In genomic region chr20:31710423-31711250, GRCh38 we compare ENCODE assay signal across 9 cellular contexts. TPM values are rescaled to one million over a fixed set of nuclear protein-coding genes. Genes with fewer than 3 reads are reported as not detected.
DNase-seq lines count a peak whose midpoint lies in the region; ATAC-seq, FAIRE-seq and TF ChIP-seq lines count a peak whose summit lies in the region.
"Had no signal": no experiment of that assay in that cellular context is flagged by ENCODE, and none has a peak within 500 bp of the region (broad histone marks: within the 10 kb centered on the region; RNA-seq: fewer than 3 reads in every experiment).

No MANE protein-coding gene starts in this region.

- no peak overlapping the region for H3K9ac ChIP-seq in KMS-11

- 29 to 70% (median 49%) methylated on average over 5 of the region's 5 CpGs for WGBS in stomach, 5 donors

- H3K4me3 ChIP-seq in KMS-11 (IDR thresholded peaks at IDR 0.05; ENCODE audit: insufficient read depth, low read depth, low read length): no peak overlapping the region
- no peak overlapping the region for H3K4me3 ChIP-seq in stomach
- no peak overlapping the region for H3K4me3 ChIP-seq in effector memory CD4-positive, alpha-beta T cell (ENCODE audit: insufficient read depth, low read depth, low read length, poor library complexity, severe bottlenecking)

- H3K27me3 ChIP-seq in KMS-11 (ENCODE audit: insufficient read depth, low read depth) (no peaks in the 10 kb centered on the region), foreskin keratinocyte (no peaks in the 10 kb centered on the region), stomach (no peaks in the 10 kb centered on the region)
- no peaks in the 10 kb centered on the region for H3K27me3 ChIP-seq in effector memory CD4-positive, alpha-beta T cell (replicated peaks; ENCODE audit: control insufficient read depth, insufficient read depth, low read length, poor library complexity, severe bottlenecking)

- no peak for FAIRE-seq in H54 (lab: Jason Lieb, UNC)

- H3K79me2 ChIP-seq in KMS-11 (ENCODE audit: insufficient read depth, low read depth): peaks cover 66% of the 10 kb centered on the region

- DNase-seq in RWPE1 (ENCODE audit: low spot score) (peak; percentile 96), foreskin keratinocyte (peak; percentile 97 to 98), stomach (peak; percentile 76), H54 (ENCODE audit: insufficient read length, low spot score) (no peak)
- no peak for DNase-seq in effector memory CD4-positive, alpha-beta T cell
- DNase-seq: hippocampal formation had no signal

- no peak for TF ChIP-seq EP300 in stomach (IDR thresholded peaks at IDR 0.05)

- H4K20me1 ChIP-seq in KMS-11 (ENCODE audit: insufficient read depth): no peaks in the 10 kb centered on the region

- peaks cover 99% of the 10 kb centered on the region for H3K4me1 ChIP-seq in KMS-11 (ENCODE audit: low read depth, poor library complexity, severe bottlenecking)
- peaks cover 53% of the 10 kb centered on the region for H3K4me1 ChIP-seq in foreskin keratinocyte
- peaks cover 76 to 99% (median 96%) of the 10 kb centered on the region in 4 donors for H3K4me1 ChIP-seq in stomach
- peaks cover 36% of the 10 kb centered on the region for H3K4me1 ChIP-seq in effector memory CD4-positive, alpha-beta T cell (ENCODE audit: control insufficient read depth, insufficient read depth, low read length, poor library complexity, severe bottlenecking)

- peaks cover 3% of the 10 kb centered on the region; the same call in 1 of the 2 replicates for H3K36me3 ChIP-seq in KMS-11 (ENCODE audit: insufficient read depth)
- H3K36me3 ChIP-seq in stomach: peaks cover 18 to 69% (median 49%) of the 10 kb centered on the region in 4 donors
- peaks cover 20% of the 10 kb centered on the region for H3K36me3 ChIP-seq in effector memory CD4-positive, alpha-beta T cell (ENCODE audit: control insufficient read depth, insufficient read depth, low read length)

- H3K4me2 ChIP-seq in KMS-11: peak overlapping the region; percentile 64

- TF ChIP-seq CTCF in KMS-11 (conservative IDR thresholded peaks at IDR 0.05; ENCODE audit: low read depth, low read length) (no peak), RWPE1 (conservative IDR thresholded peaks at IDR 0.05; ENCODE audit: low read depth) (no peak), foreskin keratinocyte (conservative IDR thresholded peaks at IDR 0.05) (no peak), stomach (IDR thresholded peaks at IDR 0.05) (no peak)

- CTCF ChIA-PET in RWPE1 (lab: Yijun Ruan, JAX): interaction anchor here (0.7 to 1.2 kb wide), 4 partner anchors 11 to 49 kb away, joined by 3 to 4 read pairs (median 3); partner anchors contain the start of gene BCL2L1

- POLR2A ChIA-PET in RWPE1 (lab: Yijun Ruan, JAX; ENCODE audit: low non-redundant PET): interaction anchor here (0.6 to 1.5 kb wide), 6 partner anchors 10 to 115 kb away, joined by 3 to 5 read pairs (median 4); partner anchors contain the start of gene BCL2L1

- TF ChIP-seq POLR2A in stomach (IDR thresholded peaks at IDR 0.05) (no peak), H54 (IDR thresholded peaks at IDR 0.05; ENCODE audit: low read depth, low read length) (no peak)

- H2AFZ ChIP-seq in KMS-11 (ENCODE audit: low read depth): no peak overlapping the region

- intact Hi-C loops in stomach (cut with DNase I; ENCODE audit: low total_unique reads): no loop called here

- H3K27ac ChIP-seq in KMS-11 (peak overlapping the region; percentile 86; the same call in 1 of the 2 replicates), RWPE1 (peak overlapping the region; percentile 93), foreskin keratinocyte (peak overlapping the region; percentile 97), stomach (peak overlapping the region; percentile 88 to 100 (median 98))
- H3K27ac ChIP-seq in effector memory CD4-positive, alpha-beta T cell (ENCODE audit: insufficient read depth, low read length, poor library complexity, severe bottlenecking): no peak overlapping the region

- no peaks in the 10 kb centered on the region for H3K9me3 ChIP-seq in stomach
- H3K9me3 ChIP-seq in effector memory CD4-positive, alpha-beta T cell (ENCODE audit: control insufficient read depth, low read length): no peaks in the 10 kb centered on the region

- ATAC-seq in foreskin keratinocyte: peak; percentile 88
- ATAC-seq in GM21528 (IDR thresholded peaks at IDR 0.05; ENCODE audit: low FRiP score, unreplicated experiment): no peak
- ATAC-seq in HG02885 (IDR thresholded peaks at IDR 0.05; ENCODE audit: poor library complexity, unreplicated experiment): no peak

RNA-seq across cellular contexts. Expression of gene BCL2L1, which starts 12.0 kb away (rescaled TPM):
- total RNA-seq in foreskin keratinocyte (114 and 136 TPM in 2 replicates), stomach (100 to 1,000 TPM in 2 of 5 donors, 10 to 100 TPM in 3; 61.7 to 210 (median 68.7) TPM)
- polyA plus RNA-seq in foreskin keratinocyte (106 and 115 TPM in 2 replicates), stomach (10 to 100 TPM; 47.1 to 88.2 (median 73.0) TPM)

RNA-seq across cellular contexts. Expression of gene TPX2, which starts 28.5 kb away (rescaled TPM):
- total RNA-seq in foreskin keratinocyte (106 and 126 TPM in 2 replicates), stomach (10 to 100 TPM in 1 of 5 donors, 1 to 10 TPM in 4; 5.3 to 11.4 (median 7.6) TPM)
- polyA plus RNA-seq in foreskin keratinocyte (47.2 and 65.4 TPM in 2 replicates), stomach (1 to 10 TPM; 1.7 to 7.1 (median 3.3) TPM)

Comparison
In these comparisons a context has a peak if more than half of its experiments do, and no peak if none do; other contexts are left out.
1. DNase-seq: peak in RWPE1 (single experiment), foreskin keratinocyte (2 of 2) and stomach (single experiment); none in effector memory CD4-positive, alpha-beta T cell (0 of 3) and H54 (single experiment).